23 cellular contexts compared by ENCODE assay signal in the genomic region with DNA sequence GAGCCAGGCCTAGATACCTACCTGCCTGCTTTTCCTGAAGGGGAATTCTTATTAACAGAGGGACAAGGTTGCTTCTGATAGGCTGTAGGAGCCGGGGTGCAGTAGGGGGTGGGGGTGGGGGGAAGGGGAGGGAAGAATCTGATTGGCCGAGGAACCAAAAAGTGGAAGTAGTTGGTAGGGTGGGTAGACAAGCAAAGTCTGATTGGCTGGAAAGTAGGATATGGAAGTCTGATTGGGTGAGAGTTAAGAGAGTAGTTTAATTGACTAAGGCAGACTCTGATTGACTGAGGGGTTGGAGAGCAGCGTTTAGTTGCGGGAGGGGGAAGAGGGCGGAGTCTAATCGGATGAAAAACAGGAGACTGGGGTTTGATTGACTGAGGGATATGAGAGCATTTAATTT. TPM values are rescaled to one million over a fixed set of nuclear protein-coding genes. Genes with fewer than 3 reads are reported as not detected.
DNase-seq lines count a peak whose midpoint lies in the region; ATAC-seq and TF ChIP-seq lines count a peak whose summit lies in the region.
"Had no signal": no experiment of that assay in that cellular context is flagged by ENCODE, and none has a peak within 500 bp of the region (broad histone marks: within the 10 kb centered on the region; RNA-seq: fewer than 3 reads in every experiment).

No MANE protein-coding gene starts in this region.

- dilution Hi-C loops in IMR-90 (cut with HindIII; ENCODE audit: low sequenced_read_pairs, unreplicated experiment) = no loop called here

- H3K27ac ChIP-seq in IMR-90 (ENCODE audit: insufficient read depth, low read length) = no peak overlapping the region
- H3K27ac ChIP-seq: BLaER1, KMS-11, left lung, ovary, vagina had no signal

- no peak for ATAC-seq in IMR-90 (ENCODE audit: low read depth)
- no peak for ATAC-seq in T-helper 17 cell
- ATAC-seq in left lobe of liver = peak; percentile 91
- no peak for ATAC-seq in HG03025 (IDR thresholded peaks at IDR 0.05; ENCODE audit: low FRiP score, unreplicated experiment)
- ATAC-seq: activated CD4-positive, CD25-positive, alpha-beta regulatory T cell treated with anti-CD3 and anti-CD28 coated beads, Interleukin-2, amount 50 U/mL, for 24 hours; left lung; natural killer cell treated with Interleukin-12 subunit alpha and Interleukin-12 subunit beta and Interleukin-15 and Interleukin-18, amount 100 ng/mL, for 72 hours; sciatic nerve had no signal

- no peak overlapping the region for H3K18ac ChIP-seq in IMR-90 (ENCODE audit: low read depth, low read length)

- no peak for TF ChIP-seq CTCF in IMR-90 (conservative IDR thresholded peaks at IDR 0.05; ENCODE audit: low read depth, low read length)
- TF ChIP-seq CTCF in chondrocyte (IDR thresholded peaks at IDR 0.05) = no peak

- no peak overlapping the region for H4K5ac ChIP-seq in IMR-90 (ENCODE audit: low read depth, low read length)

- no peak overlapping the region for H2AK5ac ChIP-seq in IMR-90 (ENCODE audit: low read depth, low read length)

- no peak overlapping the region for H3K56ac ChIP-seq in IMR-90 (ENCODE audit: extremely low read depth, insufficient read depth, low read length)

- no peak for TF ChIP-seq POLR2A in IMR-90 (IDR thresholded peaks at IDR 0.05; ENCODE audit: low read depth, low read length)

- H3K9me3 Mint-ChIP-seq in activated CD4-positive, alpha-beta memory T cell treated with anti-CD3 and anti-CD28 coated beads for 36 hours = no peaks in the 10 kb centered on the region
- no peaks in the 10 kb centered on the region for H3K9me3 Mint-ChIP-seq in activated CD4-positive, alpha-beta memory T cell treated with anti-CD3 and anti-CD28 coated beads, Interleukin-2, amount 10 ng/mL, durations not matched to agents 7 days and 5 days
- H3K9me3 Mint-ChIP-seq in chondrocyte (ENCODE audit: low read depth) = no peaks in the 10 kb centered on the region
- H3K9me3 Mint-ChIP-seq: activated naive CD8-positive, alpha-beta T cell treated with anti-CD3 and anti-CD28 coated beads, Interleukin-2, amount 10 ng/mL, durations not matched to agents 7 days and 5 days; natural killer cell treated with Interleukin-12 subunit alpha and Interleukin-12 subunit beta and Interleukin-15 and Interleukin-18, amount 100 ng/mL, for 72 hours had no signal

- H3K27me3 Mint-ChIP-seq in activated CD4-positive, alpha-beta memory T cell treated with anti-CD3 and anti-CD28 coated beads for 36 hours = no peaks in the 10 kb centered on the region
- peaks cover 23% of the 10 kb centered on the region for H3K27me3 Mint-ChIP-seq in activated CD4-positive, alpha-beta memory T cell treated with anti-CD3 and anti-CD28 coated beads, Interleukin-2, amount 10 ng/mL, durations not matched to agents 7 days and 5 days
- H3K27me3 Mint-ChIP-seq in T-helper 17 cell = peaks cover 5% of the 10 kb centered on the region
- H3K27me3 Mint-ChIP-seq in chondrocyte (ENCODE audit: low read depth) = peaks cover 25% of the 10 kb centered on the region
- H3K27me3 Mint-ChIP-seq: natural killer cell treated with Interleukin-12 subunit alpha and Interleukin-12 subunit beta and Interleukin-15 and Interleukin-18, amount 100 ng/mL, for 72 hours had no signal

- no peaks in the 10 kb centered on the region for H3K79me1 ChIP-seq in IMR-90 (ENCODE audit: low read depth in 1 of 2, low read length in 2 of 2)

- no peak overlapping the region for H2BK5ac ChIP-seq in IMR-90 (ENCODE audit: low read depth, low read length, poor library complexity, severe bottlenecking)

- H3K4me3 Mint-ChIP-seq in activated CD4-positive, alpha-beta memory T cell treated with anti-CD3 and anti-CD28 coated beads for 36 hours = no peak overlapping the region
- H3K4me3 Mint-ChIP-seq in activated CD4-positive, alpha-beta memory T cell treated with anti-CD3 and anti-CD28 coated beads, Interleukin-2, amount 10 ng/mL, durations not matched to agents 7 days and 5 days = no peak overlapping the region
- no peak overlapping the region for H3K4me3 Mint-ChIP-seq in T-helper 17 cell
- no peak overlapping the region for H3K4me3 Mint-ChIP-seq in chondrocyte (ENCODE audit: unreplicated experiment)
- H3K4me3 Mint-ChIP-seq: activated naive CD8-positive, alpha-beta T cell treated with anti-CD3 and anti-CD28 coated beads, Interleukin-2, amount 10 ng/mL, durations not matched to agents 7 days and 5 days; natural killer cell treated with Interleukin-12 subunit alpha and Interleukin-12 subunit beta and Interleukin-15 and Interleukin-18, amount 100 ng/mL, for 72 hours had no signal

- no peak overlapping the region for H2BK20ac ChIP-seq in IMR-90 (ENCODE audit: low read depth, low read length)

- no peak overlapping the region for H3K4me3 ChIP-seq in IMR-90 (ENCODE audit: insufficient read depth, low read depth, low read length)
- H3K4me3 ChIP-seq: BLaER1, left lung, ovary, vagina had no signal

- H3K27me3 ChIP-seq in IMR-90 (ENCODE audit: control insufficient read depth, insufficient read depth, low read length) = no peaks in the 10 kb centered on the region; the same call in 1 of the 2 replicates
- H3K27me3 ChIP-seq: BLaER1, ovary, vagina had no signal

- H4K91ac ChIP-seq in IMR-90 (ENCODE audit: insufficient read depth, low read depth, low read length) = no peak overlapping the region

- WGBS in IMR-90 (ENCODE audit: extremely low coverage in 2 of 2, insufficient read length in 1 of 2), 2 experiments = 83% methylated on average over 1 of the region's 6 CpGs; no CpG with 5 or more reads in 1 of the 2 experiments

- H3K36me3 ChIP-seq in IMR-90 (ENCODE audit: control insufficient read depth, insufficient read depth, low read length) = no peaks in the 10 kb centered on the region
- H3K36me3 ChIP-seq: BLaER1, left lung, ovary, vagina had no signal

- H3K4me1 ChIP-seq in IMR-90 (ENCODE audit: control insufficient read depth, insufficient read depth, low read length) = no peaks in the 10 kb centered on the region
- H3K4me1 ChIP-seq: left lung, vagina had no signal

- H2AFZ ChIP-seq in IMR-90 (replicated peaks; ENCODE audit: low read length, poor library complexity) = peak overlapping the region; percentile 23

- H3K4me2 ChIP-seq in IMR-90 (ENCODE audit: low read depth, low read length) = no peak overlapping the region
- H3K4me2 ChIP-seq: BLaER1, KMS-11 had no signal

- no peak overlapping the region for H2BK15ac ChIP-seq in IMR-90 (ENCODE audit: low read depth, low read length)

- no peak overlapping the region for H2AK9ac ChIP-seq in IMR-90 (replicated peaks; ENCODE audit: low read depth, low read length, poor library complexity)

- TF ChIP-seq RAD21 in IMR-90 (IDR thresholded peaks at IDR 0.05; ENCODE audit: low read length) = no peak

- no peaks in the 10 kb centered on the region for H3K9me1 ChIP-seq in IMR-90 (ENCODE audit: insufficient read depth, low read length)

- H3K9me3 ChIP-seq in IMR-90 (ENCODE audit: control insufficient read depth, insufficient read depth, low read length) (no peaks in the 10 kb centered on the region), T-helper 17 cell (ENCODE audit: control insufficient read depth, low read length, poor library complexity, severe bottlenecking) (no peaks in the 10 kb centered on the region)
- H3K9me3 ChIP-seq: BLaER1, left lung, ovary, vagina had no signal

- BruUV-seq in IMR-90 (replicated peaks; lab: Mats Ljungman, UMichigan) = no TSS peak

- no peak overlapping the region for H2BK120ac ChIP-seq in IMR-90 (ENCODE audit: low read depth, low read length)

- H4K8ac ChIP-seq in IMR-90 (ENCODE audit: low read depth in 2 of 2, low read length in 2 of 2) = no peak overlapping the region

- intact Hi-C loops in activated CD4-positive, alpha-beta memory T cell treated with anti-CD3 and anti-CD28 coated beads for 36 hours (cut with micrococcal nuclease) = no loop called here
- intact Hi-C loops in IMR-90 (cut with micrococcal nuclease) = no loop called here

- POLR2A ChIA-PET in activated CD4-positive, alpha-beta memory T cell treated with anti-CD3 and anti-CD28 coated beads for 36 hours (lab: Charles Lee) = no interaction called here
- POLR2A ChIA-PET in activated CD4-positive, alpha-beta memory T cell treated with anti-CD3 and anti-CD28 coated beads, Interleukin-2, amount 10 ng/mL, durations not matched to agents 7 days and 5 days (lab: Charles Lee) = no interaction called here
- POLR2A ChIA-PET in IMR-90 (lab: Charles Lee; ENCODE audit: unreplicated experiment) = no interaction called here

- H4K20me1 ChIP-seq in IMR-90 (ENCODE audit: insufficient read depth, low read length) = no peaks in the 10 kb centered on the region
- H4K20me1 ChIP-seq: BLaER1 had no signal

- H3K36me3 Mint-ChIP-seq in activated CD4-positive, alpha-beta memory T cell treated with anti-CD3 and anti-CD28 coated beads for 36 hours = no peaks in the 10 kb centered on the region
- H3K36me3 Mint-ChIP-seq in activated CD4-positive, alpha-beta memory T cell treated with anti-CD3 and anti-CD28 coated beads, Interleukin-2, amount 10 ng/mL, durations not matched to agents 7 days and 5 days (ENCODE audit: low read depth) = no peaks in the 10 kb centered on the region
- no peaks in the 10 kb centered on the region for H3K36me3 Mint-ChIP-seq in T-helper 17 cell (ENCODE audit: low read depth)
- no peaks in the 10 kb centered on the region for H3K36me3 Mint-ChIP-seq in chondrocyte (ENCODE audit: low read depth)
- H3K36me3 Mint-ChIP-seq: activated naive CD8-positive, alpha-beta T cell treated with anti-CD3 and anti-CD28 coated beads, Interleukin-2, amount 10 ng/mL, durations not matched to agents 7 days and 5 days; natural killer cell treated with Interleukin-12 subunit alpha and Interleukin-12 subunit beta and Interleukin-15 and Interleukin-18, amount 100 ng/mL, for 72 hours had no signal

- no peak overlapping the region for H3K9ac ChIP-seq in IMR-90 (ENCODE audit: low read depth, low read length)
- H3K9ac ChIP-seq: BLaER1, KMS-11 had no signal

- peak; percentile 22 for DNase-seq in activated CD4-positive, alpha-beta memory T cell treated with anti-CD3 and anti-CD28 coated beads for 36 hours
- DNase-seq in activated CD4-positive, alpha-beta memory T cell treated with anti-CD3 and anti-CD28 coated beads, Interleukin-2, amount 10 ng/mL, durations not matched to agents 7 days and 5 days = no peak
- no peak for DNase-seq in IMR-90
- DNase-seq in T-helper 17 cell = no peak
- DNase-seq in left lobe of liver (ENCODE audit: low spot score) = peak; percentile 82
- no peak for DNase-seq in chondrocyte (ENCODE audit: low spot score)
- DNase-seq in NCI-H1436 (lab: John Stamatoyannopoulos, UW) = no peak
- DNase-seq: activated naive CD8-positive, alpha-beta T cell treated with anti-CD3 and anti-CD28 coated beads, Interleukin-2, amount 10 ng/mL, durations not matched to agents 7 days and 5 days; glutamatergic neuron; left lung; midbrain; NCI-H1105; NCI-H69; ovary had no signal

- in situ Hi-C loops in IMR-90 (cut with MboI; ENCODE audit: low sequenced_read_pairs) = no loop called here

- H3K14ac ChIP-seq in IMR-90 (replicated peaks; ENCODE audit: low read depth, low read length) = no peak overlapping the region

- no peak overlapping the region for H3K27ac Mint-ChIP-seq in activated CD4-positive, alpha-beta memory T cell treated with anti-CD3 and anti-CD28 coated beads for 36 hours
- no peak overlapping the region for H3K27ac Mint-ChIP-seq in activated CD4-positive, alpha-beta memory T cell treated with anti-CD3 and anti-CD28 coated beads, Interleukin-2, amount 10 ng/mL, durations not matched to agents 7 days and 5 days
- H3K27ac Mint-ChIP-seq in T-helper 17 cell = peak overlapping the region; percentile 34
- no peak overlapping the region for H3K27ac Mint-ChIP-seq in chondrocyte (ENCODE audit: unreplicated experiment)
- H3K27ac Mint-ChIP-seq: activated naive CD8-positive, alpha-beta T cell treated with anti-CD3 and anti-CD28 coated beads, Interleukin-2, amount 10 ng/mL, durations not matched to agents 7 days and 5 days; natural killer cell treated with Interleukin-12 subunit alpha and Interleukin-12 subunit beta and Interleukin-15 and Interleukin-18, amount 100 ng/mL, for 72 hours had no signal

- CTCF ChIA-PET in activated CD4-positive, alpha-beta memory T cell treated with anti-CD3 and anti-CD28 coated beads for 36 hours (lab: Charles Lee) = no interaction called here
- CTCF ChIA-PET in activated CD4-positive, alpha-beta memory T cell treated with anti-CD3 and anti-CD28 coated beads, Interleukin-2, amount 10 ng/mL, durations not matched to agents 7 days and 5 days (lab: Charles Lee) = no interaction called here
- CTCF ChIA-PET in IMR-90 (lab: Yijun Ruan, JAX) = no interaction called here

- peaks cover 7% of the 10 kb centered on the region for H3K4me1 Mint-ChIP-seq in activated CD4-positive, alpha-beta memory T cell treated with anti-CD3 and anti-CD28 coated beads for 36 hours (ENCODE audit: low read depth)
- peaks cover 2% of the 10 kb centered on the region for H3K4me1 Mint-ChIP-seq in activated CD4-positive, alpha-beta memory T cell treated with anti-CD3 and anti-CD28 coated beads, Interleukin-2, amount 10 ng/mL, durations not matched to agents 7 days and 5 days
- peaks cover 20% of the 10 kb centered on the region for H3K4me1 Mint-ChIP-seq in T-helper 17 cell
- no peaks in the 10 kb centered on the region for H3K4me1 Mint-ChIP-seq in chondrocyte (ENCODE audit: low read depth)

- no peak overlapping the region for H3K23ac ChIP-seq in IMR-90 (ENCODE audit: low read depth, low read length)

- H3K4ac ChIP-seq in IMR-90 (ENCODE audit: low read depth, low read length) = no peak overlapping the region

RNA-seq across cellular contexts. Expression of a gene that starts 9.4 kb away (rescaled TPM):
- under 1 TPM; 0.50 to 0.56 TPM for total RNA-seq in activated CD4-positive, alpha-beta memory T cell treated with anti-CD3 and anti-CD28 coated beads for 36 hours
- 1 to 10 TPM; 1.4 TPM for total RNA-seq in activated CD4-positive, alpha-beta memory T cell treated with anti-CD3 and anti-CD28 coated beads, Interleukin-2, amount 10 ng/mL, durations not matched to agents 7 days and 5 days
- total RNA-seq in IMR-90 (2012; rRNA removed) (not detected in 2 replicates), T-helper 17 cell (1 to 10 TPM in 1 of 2 donors, under 1 TPM in 1; 0.44 to 1.4 TPM), left lobe of liver (1.5 TPM), chondrocyte (not detected in 3 replicates)
- polyA plus RNA-seq in IMR-90 (2012; rRNA removed) = not detected in 2 replicates
- polyA plus RNA-seq in IMR-90 (2012; cell fraction: cytosol; rRNA removed) = not detected in 2 replicates
- polyA plus RNA-seq in IMR-90 (2012; cell fraction: nucleus; rRNA removed; ENCODE audit: low replicate concordance) = not detected in 2 replicates
- total RNA-seq: sciatic nerve had no signal

RNA-seq across cellular contexts. Expression of a gene that starts 19.6 kb away (rescaled TPM):
- under 1 TPM in 1 of 2 experiments, not detected in 1; 0.24 TPM for total RNA-seq in activated CD4-positive, alpha-beta memory T cell treated with anti-CD3 and anti-CD28 coated beads for 36 hours
- total RNA-seq in activated CD4-positive, alpha-beta memory T cell treated with anti-CD3 and anti-CD28 coated beads, Interleukin-2, amount 10 ng/mL, durations not matched to agents 7 days and 5 days = under 1 TPM; 0.08 to 0.10 TPM
- total RNA-seq in IMR-90 (2012; rRNA removed) (not detected in 2 replicates), T-helper 17 cell (not detected), left lobe of liver (65.8 TPM), chondrocyte (not detected in 3 replicates)
- polyA plus RNA-seq in IMR-90 (2012; rRNA removed) = not detected in 2 replicates
- polyA plus RNA-seq in IMR-90 (2012; cell fraction: cytosol; rRNA removed) = not detected in 2 replicates
- polyA plus RNA-seq in IMR-90 (2012; cell fraction: nucleus; rRNA removed; ENCODE audit: low replicate concordance) = not detected in 2 replicates
- total RNA-seq: G401; left lung; natural killer cell treated with Interleukin-12 subunit alpha and Interleukin-12 subunit beta and Interleukin-15 and Interleukin-18, amount 100 ng/mL, for 72 hours; sciatic nerve; temporal lobe; vagina had no signal
- polyA plus RNA-seq: ovary had no signal

RNA-seq across cellular contexts. Expression of a gene that starts 34.6 kb away (rescaled TPM):
- total RNA-seq in activated CD4-positive, alpha-beta memory T cell treated with anti-CD3 and anti-CD28 coated beads for 36 hours = 100 to 1,000 TPM; 125 to 130 TPM
- total RNA-seq in activated CD4-positive, alpha-beta memory T cell treated with anti-CD3 and anti-CD28 coated beads, Interleukin-2, amount 10 ng/mL, durations not matched to agents 7 days and 5 days = 100 to 1,000 TPM; 174 to 179 TPM
- total RNA-seq in IMR-90 (2012; rRNA removed) = not detected in 2 replicates
- 0.07 TPM in 1 of 2 replicates, not detected in the other for polyA plus RNA-seq in IMR-90 (2012; rRNA removed)
- polyA plus RNA-seq in IMR-90 (2012; cell fraction: cytosol; rRNA removed) = 0.04 and 0.05 TPM in 2 replicates
- 0.05 and 0.07 TPM in 2 replicates for polyA plus RNA-seq in IMR-90 (2012; cell fraction: nucleus; rRNA removed; ENCODE audit: low replicate concordance)
- 100 to 1,000 TPM; 103 to 121 TPM for total RNA-seq in T-helper 17 cell
- total RNA-seq in left lobe of liver = 1.9 TPM
- total RNA-seq in chondrocyte = 0.05 TPM in 1 of 3 replicates, not detected in the others
- total RNA-seq: G401 had no signal

RNA-seq across cellular contexts. Expression of a gene that starts 49.2 kb away (rescaled TPM):
- 10 to 100 TPM; 18.2 to 21.4 TPM for total RNA-seq in activated CD4-positive, alpha-beta memory T cell treated with anti-CD3 and anti-CD28 coated beads for 36 hours
- total RNA-seq in activated CD4-positive, alpha-beta memory T cell treated with anti-CD3 and anti-CD28 coated beads, Interleukin-2, amount 10 ng/mL, durations not matched to agents 7 days and 5 days = 10 to 100 TPM; 25.3 to 25.4 TPM
- total RNA-seq in IMR-90 (2012; rRNA removed) (0.90 and 1.1 TPM in 2 replicates), T-helper 17 cell (10 to 100 TPM; 17.1 to 19.2 TPM), left lobe of liver (18.7 TPM), chondrocyte (50.6 to 54.0 TPM (median 52.4 TPM) in 3 replicates)
- polyA plus RNA-seq in IMR-90 (2012; rRNA removed) = 27.1 and 31.6 TPM in 2 replicates
- 13.7 and 31.4 TPM in 2 replicates for polyA plus RNA-seq in IMR-90 (2012; cell fraction: cytosol; rRNA removed)
- polyA plus RNA-seq in IMR-90 (2012; cell fraction: nucleus; rRNA removed; ENCODE audit: low replicate concordance) = 38.0 and 74.0 TPM in 2 replicates

Comparison
In these comparisons a context has a peak if more than half of its experiments do, and no peak if none do; other contexts are left out.
1. DNase-seq: peak in activated CD4-positive, alpha-beta memory T cell treated with anti-CD3 and anti-CD28 coated beads for 36 hours (single experiment) and left lobe of liver (single experiment); none in activated CD4-positive, alpha-beta memory T cell treated with anti-CD3 and anti-CD28 coated beads, Interleukin-2, amount 10 ng/mL, durations not matched to agents 7 days and 5 days (single experiment), IMR-90 (single experiment), T-helper 17 cell (0 of 3), chondrocyte (single experiment) and NCI-H1436 (single experiment).
2. RNA of a gene that starts 19.6 kb away (total RNA-seq): 65.8 TPM in left lobe of liver (single experiment); 0.24 TPM in activated CD4-positive, alpha-beta memory T cell treated with anti-CD3 and anti-CD28 coated beads for 36 hours, 0.08 to 0.10 TPM in activated CD4-positive, alpha-beta memory T cell treated with anti-CD3 and anti-CD28 coated beads, Interleukin-2, amount 10 ng/mL, durations not matched to agents 7 days and 5 days, not detected in T-helper 17 cell, not detected in IMR-90 and not detected in chondrocyte; every median in the first group is over 10 times any median in the second.
3. RNA of a gene that starts 34.6 kb away (total RNA-seq): 174 to 179 TPM in activated CD4-positive, alpha-beta memory T cell treated with anti-CD3 and anti-CD28 coated beads, Interleukin-2, amount 10 ng/mL, durations not matched to agents 7 days and 5 days, 125 to 130 TPM in activated CD4-positive, alpha-beta memory T cell treated with anti-CD3 and anti-CD28 coated beads for 36 hours and 103 to 121 TPM in T-helper 17 cell; 1.9 TPM in left lobe of liver (single experiment), 0.05 TPM in chondrocyte and not detected in IMR-90; every median in the first group is over 10 times any median in the second.